19 cellular contexts compared by ENCODE assay signal in genomic region chr2:146992466-146992865, GRCh38.
"Had no signal": no experiment of that assay in that cellular context is flagged by ENCODE, and none has a peak within 500 bp of the region (broad histone marks: within the 10 kb centered on the region; RNA-seq: fewer than 3 reads in every experiment).

No MANE protein-coding gene starts in this region.

- H3K79me2 ChIP-seq: hepatocyte had no signal

- H3K27me3 ChIP-seq: dorsolateral prefrontal cortex, esophagus muscularis mucosa, hepatocyte, neutrophil, suprapubic skin, thyroid gland, upper lobe of left lung, uterus had no signal

- ATAC-seq: naive thymus-derived CD8-positive, alpha-beta T cell; sciatic nerve; stimulated activated effector memory CD8-positive, alpha-beta T cell treated with anti-CD3 and anti-CD28 coated beads, Interleukin-12 subunit alpha, Interleukin-12 subunit beta, amount 100 ng/mL, for 72 hours; stimulated activated naive CD8-positive, alpha-beta T cell treated with anti-CD3 and anti-CD28 coated beads, Interleukin-15, Interleukin-2, amounts not matched to agents 100 U/mL and 50 U/mL, for 24 hours had no signal

- DNase-seq: dorsolateral prefrontal cortex; effector CD8-positive, alpha-beta T cell; head of caudate nucleus; naive thymus-derived CD8-positive, alpha-beta T cell; stimulated activated CD4-positive, alpha-beta T cell treated with anti-CD3 and anti-CD28 coated beads, Interleukin-4, amount 100 ng/mL, for 1 hour; stimulated activated CD8-positive, alpha-beta memory T cell treated with anti-CD3 and anti-CD28 coated beads, Interleukin-4, amount 100 ng/mL, for 48 hours; stimulated activated naive CD8-positive, alpha-beta T cell treated with anti-CD3 and anti-CD28 coated beads, Interleukin-15, Interleukin-2, amounts not matched to agents 100 U/mL and 50 U/mL, for 24 hours; thyroid gland; upper lobe of left lung; uterus had no signal

- H3K36me3 ChIP-seq: esophagus muscularis mucosa, neutrophil, suprapubic skin, thyroid gland, upper lobe of left lung, uterus had no signal

- H2AFZ ChIP-seq: hepatocyte had no signal

- H3K27ac ChIP-seq: coronary artery, dorsolateral prefrontal cortex, epithelial cell of prostate, esophagus muscularis mucosa, hepatocyte, neutrophil, skin epidermis, suprapubic skin, thyroid gland, upper lobe of left lung, uterus had no signal

- H3K9me3 ChIP-seq: esophagus muscularis mucosa, neutrophil, suprapubic skin, thyroid gland, upper lobe of left lung, uterus had no signal

- H3K4me3 ChIP-seq: coronary artery, dorsolateral prefrontal cortex, esophagus muscularis mucosa, hepatocyte, skin epidermis, suprapubic skin, thyroid gland, upper lobe of left lung, uterus had no signal

- H3K4me2 ChIP-seq: hepatocyte had no signal

- H3K4me1 ChIP-seq: suprapubic skin, thyroid gland, uterus had no signal
